ENCODE assay signal across 8 cellular contexts in genomic region chr1:23531695-23532094, GRCh38. TPM values are rescaled to one million over a fixed set of nuclear protein-coding genes. Genes with fewer than 3 reads are reported as not detected.
DNase-seq lines count a peak whose midpoint lies in the region; ATAC-seq and TF ChIP-seq lines count a peak whose summit lies in the region.

No MANE protein-coding gene starts in this region.

- no peak for TF ChIP-seq POLR2A in right lobe of liver (IDR thresholded peaks at IDR 0.05)
- TF ChIP-seq POLR2A in tibial nerve (IDR thresholded peaks at IDR 0.05), result no peak

- H3K27me3 ChIP-seq in right lobe of liver (no peaks in the 10 kb centered on the region), tibial nerve (peaks cover 0 to 4% of the 10 kb centered on the region in 2 donors)

- TF ChIP-seq CTCF in right lobe of liver (IDR thresholded peaks at IDR 0.05) (no peak), tibial nerve (IDR thresholded peaks at IDR 0.05) (no peak)

- H3K4me3 ChIP-seq in right lobe of liver (peak overlapping the region; percentile 4 to 31 (median 22)), tibial nerve (peak overlapping the region; percentile 34 to 53 (median 40))

- no peak for DNase-seq in activated naive CD4-positive, alpha-beta T cell treated with Interleukin-2 at 50 U/mL for 16 hours
- DNase-seq in activated T-helper 1 cell treated with anti-CD3 and anti-CD28 coated beads, Interleukin-12 subunit alpha, Interleukin-12 subunit beta, Interleukin-2, Interleukin-4 antibody, amounts not matched to agents 30 ng/mL and 10 ng/mL and 1 ng/mL, durations not matched to agents 14 hours and 24 hours and 36 hours (ENCODE audit: low spot score), result no peak
- DNase-seq in right lobe of liver, result no peak
- DNase-seq in tibial nerve (ENCODE audit: low spot score in 2 of 2), result no peak
- DNase-seq in DMS114 treated with DMSO at 0.1 percent for 48 hours (lab: John Stamatoyannopoulos, UW; ENCODE audit: unreplicated experiment), result no peak

- ATAC-seq in right lobe of liver (no peak), HG02870 (IDR thresholded peaks at IDR 0.05; ENCODE audit: unreplicated experiment) (no peak)
- ATAC-seq in activated CD4-positive, CD25-positive, alpha-beta regulatory T cell treated with anti-CD3 and anti-CD28 coated beads, Interleukin-2, amount 50 U/mL, for 24 hours, result no peak

- H3K4me1 Mint-ChIP-seq in activated naive CD4-positive, alpha-beta T cell treated with anti-CD3 and anti-CD28 coated beads, Interleukin-2, amount 50 U/mL, for 24 hours, result peaks cover 55% of the 10 kb centered on the region
- H3K4me1 Mint-ChIP-seq in activated T-helper 1 cell treated with anti-CD3 and anti-CD28 coated beads, Interleukin-12 subunit alpha, Interleukin-12 subunit beta, Interleukin-2, Interleukin-4 antibody, amounts not matched to agents 30 ng/mL and 10 ng/mL and 1 ng/mL, durations not matched to agents 14 hours and 24 hours and 36 hours (ENCODE audit: low read depth), result peaks cover 76% of the 10 kb centered on the region

- peaks cover 1% of the 10 kb centered on the region for H3K27me3 Mint-ChIP-seq in activated naive CD4-positive, alpha-beta T cell treated with anti-CD3 and anti-CD28 coated beads, Interleukin-2, amount 50 U/mL, for 24 hours
- no peaks in the 10 kb centered on the region for H3K27me3 Mint-ChIP-seq in activated T-helper 1 cell treated with anti-CD3 and anti-CD28 coated beads, Interleukin-12 subunit alpha, Interleukin-12 subunit beta, Interleukin-2, Interleukin-4 antibody, amounts not matched to agents 30 ng/mL and 10 ng/mL and 1 ng/mL, durations not matched to agents 14 hours and 24 hours and 36 hours (ENCODE audit: insufficient read depth)

- WGBS in right lobe of liver (ENCODE audit: insufficient coverage, low coverage, low lambda C conversion rate, missing lambda C conversion rate), result 54% methylated on average over 2 of the region's 3 CpGs
- WGBS in tibial nerve, 2 donors, result 39 to 40% methylated on average over 3 of the region's 3 CpGs

- H3K36me3 ChIP-seq in right lobe of liver (no peaks in the 10 kb centered on the region), tibial nerve (no peaks in the 10 kb centered on the region)

- TF ChIP-seq EP300 in tibial nerve (IDR thresholded peaks at IDR 0.05), result no peak

- intact Hi-C loops in activated T-helper 1 cell treated with anti-CD3 and anti-CD28 coated beads, Interleukin-12 subunit alpha, Interleukin-12 subunit beta, Interleukin-2, Interleukin-4 antibody, amounts not matched to agents 30 ng/mL and 10 ng/mL and 1 ng/mL, durations not matched to agents 14 hours and 24 hours and 36 hours (cut with micrococcal nuclease), result loop anchor here (1.0 to 5.0 kb wide), 4 partner anchors 8 to 211 kb away; partner anchors contain the start of genes ELOA and HNRNPR
- intact Hi-C loops in right lobe of liver (cut with DNase I), result no loop called here

- no peaks in the 10 kb centered on the region for H3K9me3 Mint-ChIP-seq in activated naive CD4-positive, alpha-beta T cell treated with anti-CD3 and anti-CD28 coated beads, Interleukin-2, amount 50 U/mL, for 24 hours
- no peaks in the 10 kb centered on the region for H3K9me3 Mint-ChIP-seq in activated T-helper 1 cell treated with anti-CD3 and anti-CD28 coated beads, Interleukin-12 subunit alpha, Interleukin-12 subunit beta, Interleukin-2, Interleukin-4 antibody, amounts not matched to agents 30 ng/mL and 10 ng/mL and 1 ng/mL, durations not matched to agents 14 hours and 24 hours and 36 hours

- no peaks in the 10 kb centered on the region for H3K9me3 ChIP-seq in right lobe of liver
- H3K9me3 ChIP-seq in tibial nerve, result no peaks in the 10 kb centered on the region

- H3K36me3 Mint-ChIP-seq in activated naive CD4-positive, alpha-beta T cell treated with anti-CD3 and anti-CD28 coated beads, Interleukin-2, amount 50 U/mL, for 24 hours, result no peaks in the 10 kb centered on the region
- peaks cover 2% of the 10 kb centered on the region for H3K36me3 Mint-ChIP-seq in activated T-helper 1 cell treated with anti-CD3 and anti-CD28 coated beads, Interleukin-12 subunit alpha, Interleukin-12 subunit beta, Interleukin-2, Interleukin-4 antibody, amounts not matched to agents 30 ng/mL and 10 ng/mL and 1 ng/mL, durations not matched to agents 14 hours and 24 hours and 36 hours (ENCODE audit: low read depth)

- H3K4me1 ChIP-seq in right lobe of liver (peaks cover 0 to 18% (median 6%) of the 10 kb centered on the region in 4 donors), tibial nerve (peaks cover 0 to 44% (median 28%) of the 10 kb centered on the region in 4 donors)

- H3K27ac Mint-ChIP-seq in activated naive CD4-positive, alpha-beta T cell treated with anti-CD3 and anti-CD28 coated beads, Interleukin-2, amount 50 U/mL, for 24 hours, result peak overlapping the region; percentile 41
- H3K27ac Mint-ChIP-seq in activated T-helper 1 cell treated with anti-CD3 and anti-CD28 coated beads, Interleukin-12 subunit alpha, Interleukin-12 subunit beta, Interleukin-2, Interleukin-4 antibody, amounts not matched to agents 30 ng/mL and 10 ng/mL and 1 ng/mL, durations not matched to agents 14 hours and 24 hours and 36 hours, result peak overlapping the region; percentile 97

- H3K4me3 Mint-ChIP-seq in activated naive CD4-positive, alpha-beta T cell treated with anti-CD3 and anti-CD28 coated beads, Interleukin-2, amount 50 U/mL, for 24 hours, result peak overlapping the region; percentile 91
- H3K4me3 Mint-ChIP-seq in activated T-helper 1 cell treated with anti-CD3 and anti-CD28 coated beads, Interleukin-12 subunit alpha, Interleukin-12 subunit beta, Interleukin-2, Interleukin-4 antibody, amounts not matched to agents 30 ng/mL and 10 ng/mL and 1 ng/mL, durations not matched to agents 14 hours and 24 hours and 36 hours, result peak overlapping the region; percentile 96

- H3K27ac ChIP-seq in right lobe of liver, result no peak overlapping the region
- peak overlapping the region in 3 of 4 donors; percentile 53 to 60 (median 55) for H3K27ac ChIP-seq in tibial nerve

RNA-seq across cellular contexts. Expression of gene E2F2, which starts 0.7 kb away (rescaled TPM):
- 32.0 and 33.5 TPM in 2 replicates for total RNA-seq in activated T-helper 1 cell treated with anti-CD3 and anti-CD28 coated beads, Interleukin-12 subunit alpha, Interleukin-12 subunit beta, Interleukin-2, Interleukin-4 antibody, amounts not matched to agents 30 ng/mL and 10 ng/mL and 1 ng/mL, durations not matched to agents 14 hours and 24 hours and 36 hours
- 1 to 10 TPM in 1 of 6 experiments, under 1 TPM in 5; 0.18 to 1.2 (median 0.70) TPM for total RNA-seq in right lobe of liver
- total RNA-seq in tibial nerve, result under 1 TPM in 3 of 4 donors, not detected in 1; 0.20 to 0.30 (median 0.21) TPM

RNA-seq across cellular contexts. Expression of gene ID3, which starts 27.6 kb away (rescaled TPM):
- 20.8 and 22.9 TPM in 2 replicates for total RNA-seq in activated T-helper 1 cell treated with anti-CD3 and anti-CD28 coated beads, Interleukin-12 subunit alpha, Interleukin-12 subunit beta, Interleukin-2, Interleukin-4 antibody, amounts not matched to agents 30 ng/mL and 10 ng/mL and 1 ng/mL, durations not matched to agents 14 hours and 24 hours and 36 hours
- total RNA-seq in right lobe of liver (10 to 100 TPM; 12.7 to 44.6 (median 27.0) TPM), tibial nerve (100 to 1,000 TPM; 263 to 369 (median 312) TPM)

RNA-seq across cellular contexts. Expression of gene ASAP3, which starts 47.7 kb away (rescaled TPM):
- total RNA-seq in activated T-helper 1 cell treated with anti-CD3 and anti-CD28 coated beads, Interleukin-12 subunit alpha, Interleukin-12 subunit beta, Interleukin-2, Interleukin-4 antibody, amounts not matched to agents 30 ng/mL and 10 ng/mL and 1 ng/mL, durations not matched to agents 14 hours and 24 hours and 36 hours, result not detected in 2 replicates
- total RNA-seq in right lobe of liver, result 10 to 100 TPM; 12.3 to 22.1 (median 16.6) TPM
- total RNA-seq in tibial nerve, result 100 to 1,000 TPM in 2 of 4 donors, 10 to 100 TPM in 2; 79.8 to 140 (median 117) TPM

Comparison
In these comparisons a context has a peak if more than half of its experiments do, and no peak if none do; other contexts are left out.
1. H3K27ac ChIP-seq: peak in tibial nerve (3 of 4); none in right lobe of liver (0 of 3).
2. RNA of gene E2F2, which starts 0.7 kb away (total RNA-seq): 32.0 to 33.5 TPM in activated T-helper 1 cell treated with anti-CD3 and anti-CD28 coated beads, Interleukin-12 subunit alpha, Interleukin-12 subunit beta, Interleukin-2, Interleukin-4 antibody, amounts not matched to agents 30 ng/mL and 10 ng/mL and 1 ng/mL, durations not matched to agents 14 hours and 24 hours and 36 hours; 0.18 to 1.2 TPM in right lobe of liver and 0.20 to 0.30 TPM in tibial nerve; every median in the first group is over 10 times any median in the second.
3. RNA of gene ID3, which starts 27.6 kb away (total RNA-seq): 263 to 369 TPM in tibial nerve; 12.7 to 44.6 TPM in right lobe of liver and 20.8 to 22.9 TPM in activated T-helper 1 cell treated with anti-CD3 and anti-CD28 coated beads, Interleukin-12 subunit alpha, Interleukin-12 subunit beta, Interleukin-2, Interleukin-4 antibody, amounts not matched to agents 30 ng/mL and 10 ng/mL and 1 ng/mL, durations not matched to agents 14 hours and 24 hours and 36 hours; every median in the first group is over 4 times any median in the second.
4. RNA of gene ASAP3, which starts 47.7 kb away (total RNA-seq): 79.8 to 140 TPM in tibial nerve and 12.3 to 22.1 TPM in right lobe of liver; not detected in activated T-helper 1 cell treated with anti-CD3 and anti-CD28 coated beads, Interleukin-12 subunit alpha, Interleukin-12 subunit beta, Interleukin-2, Interleukin-4 antibody, amounts not matched to agents 30 ng/mL and 10 ng/mL and 1 ng/mL, durations not matched to agents 14 hours and 24 hours and 36 hours; every median in the first group is over 10 times any median in the second.